In the genomic region with DNA sequence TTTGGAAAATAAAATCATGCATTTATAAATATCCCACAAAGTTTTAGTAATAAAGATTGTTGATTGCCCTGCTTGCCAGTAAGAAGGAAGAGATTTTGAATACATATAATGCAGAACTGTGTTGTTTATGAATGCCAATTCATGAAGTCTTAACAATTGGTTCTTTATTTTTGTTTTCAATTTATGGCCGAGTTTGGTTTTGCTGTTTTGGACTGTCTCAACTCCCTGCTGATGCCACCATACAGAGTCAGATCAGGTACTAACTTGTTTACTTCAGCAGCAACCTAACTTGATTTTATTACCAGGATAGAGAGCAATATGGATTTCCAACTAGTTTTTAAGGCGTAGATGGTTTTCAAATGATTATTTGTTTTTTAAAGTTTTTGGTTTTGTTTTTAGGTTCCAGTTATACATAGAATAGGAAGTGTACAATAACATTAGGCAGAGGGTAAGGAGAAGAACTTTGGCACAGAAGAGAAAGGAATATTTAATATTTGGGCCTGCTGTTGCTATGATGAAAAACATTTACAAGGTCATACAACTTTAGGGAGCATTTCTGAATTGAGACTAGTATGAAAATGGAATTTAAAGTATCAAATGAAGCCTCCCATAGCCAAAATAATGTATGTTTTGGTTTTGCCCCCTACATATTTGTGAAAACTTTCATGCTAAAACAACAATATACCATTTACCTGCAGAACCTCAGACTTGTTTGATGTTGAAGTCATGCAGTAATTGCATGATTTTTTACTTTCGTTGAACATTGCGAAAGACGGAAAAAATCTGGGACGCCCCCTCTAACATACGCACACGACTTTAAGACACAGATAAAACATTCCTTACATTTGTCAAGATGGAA, we compare ENCODE assay signal across 8 cellular contexts. TPM values are rescaled to one million over a fixed set of nuclear protein-coding genes. Genes with fewer than 3 reads are reported as not detected.
DNase-seq lines count a peak whose midpoint lies in the region; FAIRE-seq and TF ChIP-seq lines count a peak whose summit lies in the region.

No MANE protein-coding gene starts in this region.

- H3K4me3 Mint-ChIP-seq in HFFc6, result peak overlapping the region; percentile 99

- in situ Hi-C loops in GM13976 (cut with MboI; ENCODE audit: low sequenced_read_pairs, unreplicated experiment), result no loop called here

- DNase-seq in AG04449 (ENCODE audit: low read depth, low spot score) (no peak), HFFc6 (no peak), ascending aorta (ENCODE audit: low spot score in 2 of 2) (no peak), keratinocyte (ENCODE audit: low read depth, low spot score) (no peak), substantia nigra (lab: John Stamatoyannopoulos, UW) (no peak), NCI-H345 treated with DMSO at 0.1 percent for 48 hours (lab: John Stamatoyannopoulos, UW; ENCODE audit: unreplicated experiment) (no peak), mucosa of gallbladder (ENCODE audit: low spot score) (no peak), GM13976 (ENCODE audit: low spot score) (no peak)

- no peaks in the 10 kb centered on the region for H3K9me3 Mint-ChIP-seq in HFFc6

- H2AFZ ChIP-seq in keratinocyte (ENCODE audit: control insufficient read depth, low read length), result peak overlapping the region; percentile 86

- H3K9me1 ChIP-seq in keratinocyte (ENCODE audit: control insufficient read depth, extremely low read depth, insufficient read depth, low read length), result no peaks in the 10 kb centered on the region

- H3K9ac ChIP-seq in keratinocyte (ENCODE audit: control insufficient read depth, extremely low read depth, insufficient read depth, low read length), result peak overlapping the region; percentile 88

- H3K27ac Mint-ChIP-seq in HFFc6, result peak overlapping the region; percentile 100

- dilution Hi-C loops in keratinocyte (cut with MboI; ENCODE audit: extremely low pct_ligation_motif_present, low sequenced_read_pairs), result no loop called here

- POLR2A ChIA-PET in AG04449 (lab: Yijun Ruan, JAX), result interaction anchor here (0.7 to 1.4 kb wide), 3 partner anchors 10 to 64 kb away, joined by 4 to 9 read pairs (median 4); a partner anchor contains a TSS

- peak overlapping the region; percentile 98 for H3K4me2 ChIP-seq in keratinocyte (ENCODE audit: control insufficient read depth, extremely low read depth, insufficient read depth, low read depth, low read length)

- H4K20me1 ChIP-seq in keratinocyte (ENCODE audit: control insufficient read depth, extremely low read depth, insufficient read depth, low read length), result no peaks in the 10 kb centered on the region

- H3K4me3 ChIP-seq in AG04449 (ENCODE audit: low read depth, low read length), result peak overlapping the region; percentile 84
- H3K4me3 ChIP-seq in ascending aorta, result peak overlapping the region; percentile 81 to 89
- H3K4me3 ChIP-seq in keratinocyte (ENCODE audit: control insufficient read depth in 2 of 3, extremely low read depth in 1 of 3, insufficient read depth in 2 of 3, low read depth in 1 of 3, low read length in 3 of 3), result peak overlapping the region; percentile 74 to 97 (median 95)

- no peak for FAIRE-seq in keratinocyte (lab: Jason Lieb, UNC)

- no peak for TF ChIP-seq CTCF in AG04449 (IDR thresholded peaks at IDR 0.05; ENCODE audit: insufficient read depth, low read length, missing control alignments)
- TF ChIP-seq CTCF in HFFc6 (IDR thresholded peaks at IDR 0.05), result no peak
- no peak for TF ChIP-seq CTCF in ascending aorta (IDR thresholded peaks at IDR 0.05)
- TF ChIP-seq CTCF in keratinocyte (optimal IDR thresholded peaks at IDR 0.05 in 1 of 3, IDR thresholded peaks at IDR 0.05 in 1 of 3, conservative IDR thresholded peaks at IDR 0.05 in 1 of 3; ENCODE audit: extremely low read depth in 1 of 3, insufficient read depth in 2 of 3, low read length in 3 of 3), result no peak
- no peak for TF ChIP-seq CTCF in GM13976 (IDR thresholded peaks at IDR 0.05; ENCODE audit: borderline replicate concordance, control extremely low read depth, extremely low read depth, insufficient read depth, missing control alignments)

- no peaks in the 10 kb centered on the region for H3K27me3 ChIP-seq in ascending aorta
- H3K27me3 ChIP-seq in keratinocyte (ENCODE audit: control insufficient read depth, extremely low read depth, insufficient read depth, low read length), result no peaks in the 10 kb centered on the region

- intact Hi-C loops in ascending aorta (cut with DNase I), result loop anchor here (5.0 to 10.0 kb wide), 5 partner anchors 173 to 780 kb away; a partner anchor contains a TSS

- H3K79me2 ChIP-seq in keratinocyte (ENCODE audit: control insufficient read depth, insufficient read depth, low read length), result peaks cover 27% of the 10 kb centered on the region

- H3K27me3 Mint-ChIP-seq in HFFc6 (ENCODE audit: insufficient read depth), result 0 out of 2 replicates have a peak, but pooled peaks cover 3% of the 10 kb centered on the region

- H3K4me1 Mint-ChIP-seq in HFFc6 (ENCODE audit: low read depth), result peaks cover 28% of the 10 kb centered on the region

- H3K27ac ChIP-seq in ascending aorta (peak overlapping the region; percentile 99), keratinocyte (ENCODE audit: control insufficient read depth, insufficient read depth, low read length) (peak overlapping the region; percentile 99), substantia nigra (ENCODE audit: low read depth, low read length, poor library complexity, severe bottlenecking) (peak overlapping the region; percentile 93)

- peaks cover 0 to 9% of the 10 kb centered on the region in 2 donors for H3K4me1 ChIP-seq in ascending aorta
- peaks cover 13% of the 10 kb centered on the region for H3K4me1 ChIP-seq in keratinocyte (ENCODE audit: control insufficient read depth, extremely low read depth, insufficient read depth, low read length)

- no peaks in the 10 kb centered on the region for H3K9me3 ChIP-seq in ascending aorta
- no peaks in the 10 kb centered on the region for H3K9me3 ChIP-seq in keratinocyte (ENCODE audit: control insufficient read depth, low read depth, low read length)

- CTCF ChIA-PET in AG04449 (lab: Yijun Ruan, JAX), result interaction anchor here (1.8 kb wide), 1 partner anchor 24 kb away, joined by 5 read pairs; no protein-coding TSS in a partner anchor

- H3K36me3 ChIP-seq in ascending aorta, result no peaks in the 10 kb centered on the region
- H3K36me3 ChIP-seq in keratinocyte (ENCODE audit: control insufficient read depth in 2 of 2, extremely low read depth in 1 of 2, insufficient read depth in 2 of 2, low read length in 2 of 2), result peaks cover 0 to 3% of the 10 kb centered on the region in 2 experiments

- peaks cover 8% of the 10 kb centered on the region; the same call in 1 of the 2 replicates for H3K36me3 Mint-ChIP-seq in HFFc6 (ENCODE audit: low read depth)

RNA-seq across cellular contexts. Expression of a gene that starts 0.9 kb away (rescaled TPM):
- 10 to 100 TPM; 80.2 to 99.5 (median 91.9) TPM for total RNA-seq in HFFc6 (2021; fragmentation: NEBNext Ultra II Directional; extraction: Animal tissue kit (Norgen Biotek cat#: 25700))
- 35.1 TPM for total RNA-seq in ascending aorta
- 39.7 to 53.1 TPM (median 41.6 TPM) in 3 replicates for polyA plus RNA-seq in keratinocyte
- polyA plus RNA-seq in keratinocyte (2011; ENCODE audit: low read depth), result 228 TPM
- polyA plus RNA-seq in keratinocyte (2011; cell fraction: cytosol; rRNA removed), result 49.5 and 62.5 TPM in 2 replicates
- 38.0 and 41.6 TPM in 2 replicates for polyA plus RNA-seq in keratinocyte (2011; cell fraction: nucleus; rRNA removed)
- 59.3 and 66.2 TPM in 2 replicates for polyA plus RNA-seq in keratinocyte (2012; ENCODE audit: low replicate concordance)
- 7.5 to 10.9 TPM (median 7.8 TPM) in 3 replicates for polyA minus RNA-seq in keratinocyte
- 35.3 TPM for polyA minus RNA-seq in keratinocyte (2011; cell fraction: cytosol; rRNA and poly(A)+ RNA removed)
- 11.6 and 23.7 TPM in 2 replicates for polyA minus RNA-seq in keratinocyte (2011; cell fraction: nucleus; rRNA and poly(A)+ RNA removed)
- total RNA-seq in mucosa of gallbladder, result 62.7 TPM
